Comparison of ENCODE assay signal across 34 cellular contexts in the genomic region with DNA sequence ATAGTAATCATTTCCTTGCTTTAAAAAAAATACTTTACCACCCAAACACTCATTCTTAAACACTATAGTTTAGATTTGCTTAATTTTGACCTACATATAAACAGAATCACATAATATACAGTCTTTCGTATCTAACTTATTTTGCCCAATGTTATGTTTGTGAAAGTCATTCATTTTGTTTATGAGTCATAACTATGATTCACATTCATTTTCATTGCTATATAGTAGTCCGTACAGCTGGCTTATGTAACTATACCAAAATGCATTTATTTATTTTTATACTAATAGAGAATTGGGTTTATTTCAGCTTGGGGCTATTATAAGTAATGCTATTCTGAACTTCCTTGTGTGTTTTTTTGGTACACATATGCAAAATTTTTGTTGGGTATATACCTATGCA. TPM values are rescaled to one million over a fixed set of nuclear protein-coding genes. Genes with fewer than 3 reads are reported as not detected.
"Had no signal": no experiment of that assay in that cellular context is flagged by ENCODE, and none has a peak within 500 bp of the region (broad histone marks: within the 10 kb centered on the region; RNA-seq: fewer than 3 reads in every experiment).

No MANE protein-coding gene starts in this region.

- FAIRE-seq: pancreas had no signal

- H3K9me3 ChIP-seq: neutrophil, pancreas, psoas muscle, spleen, suprapubic skin, testis, tibial artery, transverse colon, upper lobe of right lung, uterus had no signal

- H3K4me2 ChIP-seq: smooth muscle cell had no signal

- DNase-seq: naive thymus-derived CD8-positive, alpha-beta T cell; nephron progenitor cell; nucleus accumbens; pancreas; psoas muscle; right cardiac atrium; spleen; stimulated activated CD4-positive, alpha-beta T cell treated with anti-CD3 and anti-CD28 coated beads, Interleukin-12 subunit alpha, Interleukin-12 subunit beta, amount 100 ng/mL, for 4 hours; stimulated activated CD4-positive, alpha-beta T cell treated with anti-CD3 and anti-CD28 coated beads, Interleukin-1b, Interleukin-23, amount 100 ng/mL, for 48 hours; stimulated activated CD4-positive, alpha-beta T cell treated with anti-CD3 and anti-CD28 coated beads, Interleukin-4, amount 100 ng/mL, for 1 hour; stimulated activated CD4-positive, alpha-beta T cell treated with anti-CD3 and anti-CD28 coated beads, Interleukin-4, amount 100 ng/mL, for 4 hours; stimulated activated CD8-positive, alpha-beta memory T cell treated with anti-CD3 and anti-CD28 coated beads, Interleukin-4, amount 100 ng/mL, for 48 hours; stimulated activated naive CD4-positive, alpha-beta T cell; stimulated activated naive CD8-positive, alpha-beta T cell treated with anti-CD3 and anti-CD28 coated beads, Interleukin-15, amount 100 ng/mL, for 72 hours; stimulated activated naive CD8-positive, alpha-beta T cell treated with anti-CD3 and anti-CD28 coated beads, Interleukin-15, Interleukin-2, amounts not matched to agents 100 U/mL and 50 U/mL, for 24 hours; substantia nigra; testis; tibial artery; transverse colon; upper lobe of right lung; uterus had no signal

- H3K36me3 ChIP-seq: pancreas, tibial artery, transverse colon, uterus had no signal

- H3K27ac ChIP-seq: neutrophil, pancreas, psoas muscle, skin epidermis, spleen, suprapubic skin, testis, tibial artery, transverse colon, upper lobe of right lung, uterus had no signal

- H3K4me1 ChIP-seq: pancreas, psoas muscle, spleen, suprapubic skin, testis, tibial artery, transverse colon, upper lobe of right lung, uterus had no signal

- H3K4me3 ChIP-seq: pancreas, psoas muscle, skin epidermis, smooth muscle cell, spleen, suprapubic skin, testis, tibial artery, transverse colon, upper lobe of right lung, uterus had no signal

- H3K27me3 ChIP-seq: neutrophil, pancreas, spleen, testis, transverse colon, upper lobe of right lung, uterus had no signal

- ATAC-seq: naive thymus-derived CD8-positive, alpha-beta T cell; natural killer cell treated with Interleukin-12 subunit alpha and Interleukin-12 subunit beta and Interleukin-15 and Interleukin-18, amount 100 ng/mL, for 72 hours; pancreas; psoas muscle; right cardiac atrium; sciatic nerve; stimulated activated memory B cell treated with anti-CD40 and anti-IgM and Interleukin-4, amounts not matched to agents 10 μg/mL and 1 μg/mL and 100 μg/mL, for 72 hours; stimulated activated naive CD8-positive, alpha-beta T cell treated with anti-CD3 and anti-CD28 coated beads, Interleukin-15, amount 100 ng/mL, for 72 hours; stimulated activated naive CD8-positive, alpha-beta T cell treated with anti-CD3 and anti-CD28 coated beads, Interleukin-15, Interleukin-2, amounts not matched to agents 100 U/mL and 50 U/mL, for 24 hours; upper lobe of right lung had no signal

RNA-seq across cellular contexts. Expression of gene FOXI1, which starts 33.9 kb away (rescaled TPM):
- total RNA-seq: naive thymus-derived CD8-positive, alpha-beta T cell; neural crest cell; omental fat pad; osteocyte; progenitor cell of endocrine pancreas; psoas muscle; renal cortical epithelial cell; right cardiac atrium; sciatic nerve; smooth muscle cell; spleen; transverse colon; upper lobe of right lung; urinary bladder; uterus had no signal
- polyA plus RNA-seq: naive thymus-derived CD8-positive, alpha-beta T cell; psoas muscle; right cardiac atrium; smooth muscle cell; spleen; urinary bladder had no signal
